Comparison of ENCODE assay signal across 1 cellular context in genomic region chr2:191341436-191341835, GRCh38.
TF ChIP-seq lines count a peak whose summit lies in the region.

No MANE protein-coding gene starts in this region.

TF ChIP-seq in IMR-90, 13 proteins besides CTCF, POLR2A, EP300 and RAD21:
- TF ChIP-seq NFE2L2 (IDR thresholded peaks at IDR 0.05; ENCODE audit: low read depth, low read length) (no peak), MXI1 (IDR thresholded peaks at IDR 0.05; ENCODE audit: borderline replicate concordance, low read depth, low read length) (no peak), USF2 (IDR thresholded peaks at IDR 0.05; ENCODE audit: low read depth, low read length) (no peak), BHLHE40 (IDR thresholded peaks at IDR 0.05; ENCODE audit: low read depth, low read length) (no peak), CEBPB (IDR thresholded peaks at IDR 0.05; ENCODE audit: low read depth, low read length) (no peak), RFX5 (IDR thresholded peaks at IDR 0.05; ENCODE audit: low read depth, low read length) (no peak), FOS (IDR thresholded peaks at IDR 0.05; ENCODE audit: low read depth, low read length) (no peak), MAZ (IDR thresholded peaks at IDR 0.05; ENCODE audit: borderline replicate concordance, low read depth, low read length) (no peak), MAFK (IDR thresholded peaks at IDR 0.05; ENCODE audit: low read depth, low read length) (no peak), CHD1 (IDR thresholded peaks at IDR 0.05; ENCODE audit: low read depth, low read length) (no peak), ELK1 (IDR thresholded peaks at IDR 0.05; ENCODE audit: borderline replicate concordance, low read depth, low read length) (no peak), SMC3 (IDR thresholded peaks at IDR 0.05; ENCODE audit: low read depth, low read length) (no peak), RCOR1 (IDR thresholded peaks at IDR 0.05; ENCODE audit: insufficient replicate concordance, low read length) (no peak)
TF ChIP-seq in IMR-90: peak in this region for 0.
